ENCODE assay signal across 8 cellular contexts in the genomic region with DNA sequence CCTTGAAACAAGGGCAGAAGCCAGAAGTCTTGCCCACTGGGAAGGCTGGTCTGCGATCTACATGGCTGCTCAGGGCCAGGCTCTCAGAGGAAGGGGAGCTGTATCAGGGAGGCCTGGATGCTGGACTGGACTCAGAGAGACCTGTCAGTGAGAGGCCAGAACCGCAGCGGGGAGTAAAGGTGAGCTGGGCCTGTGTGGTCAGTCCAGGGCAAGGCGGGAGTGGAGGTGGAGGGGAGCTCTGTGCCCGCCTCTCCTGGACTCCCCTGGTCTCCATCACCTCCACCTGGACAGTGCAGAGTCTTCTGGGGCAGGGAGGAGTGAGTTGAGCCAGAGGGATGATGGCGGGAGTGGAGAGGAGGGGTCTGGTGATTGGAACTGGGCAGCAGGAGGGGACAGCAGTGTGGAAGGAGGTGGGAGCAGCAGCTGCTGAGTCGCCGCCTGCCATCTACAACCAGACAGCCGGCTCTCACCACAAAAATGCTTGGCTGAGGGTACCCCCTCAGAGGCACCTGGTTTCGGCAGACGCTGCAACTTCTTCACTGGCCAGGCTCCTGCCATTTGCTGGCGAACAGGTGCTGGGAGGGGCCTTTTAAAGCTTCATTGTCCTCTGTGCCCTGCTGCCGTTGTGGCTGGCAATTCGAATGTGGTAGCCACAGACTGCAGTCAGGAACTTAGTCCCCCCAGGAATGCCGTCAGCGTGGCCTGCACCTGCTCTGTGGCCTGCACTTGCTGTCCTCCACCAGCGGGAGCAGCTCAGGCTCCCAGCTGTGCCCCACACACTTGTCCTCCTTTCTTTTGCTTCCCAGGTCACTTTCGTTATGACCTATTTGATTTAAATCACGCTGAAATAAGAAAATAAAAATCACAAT. TPM values are rescaled to one million over a fixed set of nuclear protein-coding genes. Genes with fewer than 3 reads are reported as not detected.
DNase-seq lines count a peak whose midpoint lies in the region; ATAC-seq and TF ChIP-seq lines count a peak whose summit lies in the region.

No MANE protein-coding gene starts in this region.

- H3K9me3 Mint-ChIP-seq in GM23338 = no peaks in the 10 kb centered on the region; the same call in 1 of the 3 replicates

- H3F3A ChIP-seq in GM23338 (replicated peaks; ENCODE audit: low read depth) = peaks cover 6% of the 10 kb centered on the region; the same call in 1 of the 2 replicates

- H3K4me1 ChIP-seq in GM23338 (ENCODE audit: insufficient read depth) = peaks cover 63% of the 10 kb centered on the region
- peaks cover 71% of the 10 kb centered on the region for H3K4me1 ChIP-seq in hepatocyte (ENCODE audit: insufficient read depth)

- H3K27ac ChIP-seq in GM23338 (ENCODE audit: low read depth) (peak overlapping the region; percentile 92; the same call in 1 of the 2 replicates), hepatocyte (peak overlapping the region; percentile 93)

- H3K9me3 ChIP-seq in hepatocyte (ENCODE audit: low read depth) = no peaks in the 10 kb centered on the region

- WGBS in hepatocyte (ENCODE audit: low lambda C conversion rate, missing lambda C conversion rate) = 83% methylated on average over 19 of the region's 19 CpGs

- H4K20me1 ChIP-seq in GM23338 (replicated peaks; ENCODE audit: insufficient read depth) = no peaks in the 10 kb centered on the region
- no peaks in the 10 kb centered on the region for H4K20me1 ChIP-seq in hepatocyte (ENCODE audit: insufficient read depth, poor library complexity, severe bottlenecking)

- peak; percentile 78 for DNase-seq in GM23338 (ENCODE audit: low spot score)
- DNase-seq in SKM-1 (lab: John Stamatoyannopoulos, UW; ENCODE audit: unreplicated experiment) = peak; percentile 31
- no peak for DNase-seq in hepatocyte (ENCODE audit: low spot score)
- peak; percentile 18 for DNase-seq in stimulated activated CD8-positive, alpha-beta memory T cell treated with anti-CD3 and anti-CD28 coated beads, Interleukin-4, amount 100 ng/mL, for 48 hours
- DNase-seq in RKO (ENCODE audit: low spot score) = no peak
- no peak for DNase-seq in activated CD4-positive, alpha-beta T cell treated with anti-CD3 and anti-CD28 coated beads, Interleukin-2, amount 50 U/mL, for 48 hours
- no peak for DNase-seq in GOT3 (lab: John Stamatoyannopoulos, UW)

- H3K4me3 ChIP-seq in GM23338 (no peak overlapping the region), hepatocyte (no peak overlapping the region)

- H3K4me3 Mint-ChIP-seq in GM23338 = no peak overlapping the region; the same call in 2 of the 3 replicates

- TF ChIP-seq CTCF in GM23338 (conservative IDR thresholded peaks at IDR 0.05; ENCODE audit: low read depth in 2 of 2) = peak; percentile 17 to 38; a peak in 3 of 4 replicates
- peak; percentile 24 for TF ChIP-seq CTCF in hepatocyte (IDR thresholded peaks at IDR 0.05; ENCODE audit: poor library complexity)

- no peak overlapping the region; the same call in 1 of the 2 replicates for H3K27ac Mint-ChIP-seq in GM23338

- ATAC-seq in GM23338 (peak; percentile 24), HG03108 (IDR thresholded peaks at IDR 0.05; ENCODE audit: unreplicated experiment) (no peak)

- no peaks in the 10 kb centered on the region for H3K36me3 ChIP-seq in GM23338 (ENCODE audit: insufficient read depth)
- no peaks in the 10 kb centered on the region for H3K36me3 ChIP-seq in hepatocyte (replicated peaks; ENCODE audit: insufficient read depth, low read depth)

- H3K36me3 Mint-ChIP-seq in GM23338 (ENCODE audit: low read depth) = peaks cover 4% of the 10 kb centered on the region; the same call in 1 of the 3 replicates

- no peak overlapping the region for H2AFZ ChIP-seq in GM23338
- H2AFZ ChIP-seq in hepatocyte = no peak overlapping the region

- peaks cover 82% of the 10 kb centered on the region for H3K4me1 Mint-ChIP-seq in GM23338

- H3K27me3 ChIP-seq in GM23338 (ENCODE audit: insufficient read depth) (peaks cover 9% of the 10 kb centered on the region), hepatocyte (no peaks in the 10 kb centered on the region)

- H3K27me3 Mint-ChIP-seq in GM23338 (ENCODE audit: insufficient read depth, low read depth, poor library complexity) = peaks cover 33% of the 10 kb centered on the region

- H3K9me2 ChIP-seq in GM23338 (ENCODE audit: insufficient read depth) (peaks cover 9% of the 10 kb centered on the region; the same call in 1 of the 2 replicates), hepatocyte (replicated peaks; ENCODE audit: insufficient read depth) (no peaks in the 10 kb centered on the region)

- H3K4me2 ChIP-seq in GM23338 (peak overlapping the region; percentile 71), hepatocyte (peak overlapping the region; percentile 70)

- H3K79me2 ChIP-seq in GM23338 (replicated peaks; ENCODE audit: insufficient read depth) (no peaks in the 10 kb centered on the region; the same call in 1 of the 2 replicates), hepatocyte (peaks cover 20% of the 10 kb centered on the region)

TF ChIP-seq in GM23338, 12 proteins besides CTCF, POLR2A, EP300 and RAD21:
- TF ChIP-seq, protein P1, sequence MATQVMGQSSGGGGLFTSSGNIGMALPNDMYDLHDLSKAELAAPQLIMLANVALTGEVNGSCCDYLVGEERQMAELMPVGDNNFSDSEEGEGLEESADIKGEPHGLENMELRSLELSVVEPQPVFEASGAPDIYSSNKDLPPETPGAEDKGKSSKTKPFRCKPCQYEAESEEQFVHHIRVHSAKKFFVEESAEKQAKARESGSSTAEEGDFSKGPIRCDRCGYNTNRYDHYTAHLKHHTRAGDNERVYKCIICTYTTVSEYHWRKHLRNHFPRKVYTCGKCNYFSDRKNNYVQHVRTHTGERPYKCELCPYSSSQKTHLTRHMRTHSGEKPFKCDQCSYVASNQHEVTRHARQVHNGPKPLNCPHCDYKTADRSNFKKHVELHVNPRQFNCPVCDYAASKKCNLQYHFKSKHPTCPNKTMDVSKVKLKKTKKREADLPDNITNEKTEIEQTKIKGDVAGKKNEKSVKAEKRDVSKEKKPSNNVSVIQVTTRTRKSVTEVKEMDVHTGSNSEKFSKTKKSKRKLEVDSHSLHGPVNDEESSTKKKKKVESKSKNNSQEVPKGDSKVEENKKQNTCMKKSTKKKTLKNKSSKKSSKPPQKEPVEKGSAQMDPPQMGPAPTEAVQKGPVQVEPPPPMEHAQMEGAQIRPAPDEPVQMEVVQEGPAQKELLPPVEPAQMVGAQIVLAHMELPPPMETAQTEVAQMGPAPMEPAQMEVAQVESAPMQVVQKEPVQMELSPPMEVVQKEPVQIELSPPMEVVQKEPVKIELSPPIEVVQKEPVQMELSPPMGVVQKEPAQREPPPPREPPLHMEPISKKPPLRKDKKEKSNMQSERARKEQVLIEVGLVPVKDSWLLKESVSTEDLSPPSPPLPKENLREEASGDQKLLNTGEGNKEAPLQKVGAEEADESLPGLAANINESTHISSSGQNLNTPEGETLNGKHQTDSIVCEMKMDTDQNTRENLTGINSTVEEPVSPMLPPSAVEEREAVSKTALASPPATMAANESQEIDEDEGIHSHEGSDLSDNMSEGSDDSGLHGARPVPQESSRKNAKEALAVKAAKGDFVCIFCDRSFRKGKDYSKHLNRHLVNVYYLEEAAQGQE (IDR thresholded peaks at IDR 0.05; ENCODE audit: unreplicated experiment) = no peak
- TF ChIP-seq, protein P2, sequence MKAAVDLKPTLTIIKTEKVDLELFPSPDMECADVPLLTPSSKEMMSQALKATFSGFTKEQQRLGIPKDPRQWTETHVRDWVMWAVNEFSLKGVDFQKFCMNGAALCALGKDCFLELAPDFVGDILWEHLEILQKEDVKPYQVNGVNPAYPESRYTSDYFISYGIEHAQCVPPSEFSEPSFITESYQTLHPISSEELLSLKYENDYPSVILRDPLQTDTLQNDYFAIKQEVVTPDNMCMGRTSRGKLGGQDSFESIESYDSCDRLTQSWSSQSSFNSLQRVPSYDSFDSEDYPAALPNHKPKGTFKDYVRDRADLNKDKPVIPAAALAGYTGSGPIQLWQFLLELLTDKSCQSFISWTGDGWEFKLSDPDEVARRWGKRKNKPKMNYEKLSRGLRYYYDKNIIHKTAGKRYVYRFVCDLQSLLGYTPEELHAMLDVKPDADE (IDR thresholded peaks at IDR 0.05) = no peak

RNA-seq across cellular contexts. Expression of a gene that starts 3.5 kb away (rescaled TPM):
- total RNA-seq in GM23338 (2014; rRNA removed; shearing (Covaris generic)) = 10.3 and 12.4 TPM in 2 replicates
- polyA plus RNA-seq in GM23338 (2016; fragmentation: Nextera tagmentation; extraction: Ambion mirVana) (13.6 and 17.8 TPM in 2 replicates), hepatocyte (20.1 and 26.8 TPM in 2 replicates)
- 19.2 and 23.5 TPM in 2 replicates for total RNA-seq in hepatocyte

RNA-seq across cellular contexts. Expression of a gene that starts 15.5 kb away (rescaled TPM):
- 0.12 and 1.3 TPM in 2 replicates for total RNA-seq in GM23338 (2014; rRNA removed; shearing (Covaris generic))
- polyA plus RNA-seq in GM23338 (2016; fragmentation: Nextera tagmentation; extraction: Ambion mirVana) (0.37 TPM in 2 replicates), hepatocyte (45.6 and 54.7 TPM in 2 replicates)
- 24.0 and 30.6 TPM in 2 replicates for total RNA-seq in hepatocyte

RNA-seq across cellular contexts. Expression of a gene that starts 37.6 kb away (rescaled TPM):
- total RNA-seq in GM23338 (2014; rRNA removed; shearing (Covaris generic)) = 38.7 and 40.5 TPM in 2 replicates
- polyA plus RNA-seq in GM23338 (2016; fragmentation: Nextera tagmentation; extraction: Ambion mirVana) = 72.8 and 81.8 TPM in 2 replicates
- 32.2 and 41.7 TPM in 2 replicates for total RNA-seq in hepatocyte
- 20.5 and 25.9 TPM in 2 replicates for polyA plus RNA-seq in hepatocyte

RNA-seq across cellular contexts. Expression of a gene that starts 52.0 kb away (rescaled TPM):
- total RNA-seq in GM23338 (2014; rRNA removed; shearing (Covaris generic)) = not detected in 2 replicates
- polyA plus RNA-seq in GM23338 (2016; fragmentation: Nextera tagmentation; extraction: Ambion mirVana) (not detected in 2 replicates), hepatocyte (0.69 TPM in 1 of 2 replicates, not detected in the other)
- 0.13 TPM in 1 of 2 replicates, not detected in the other for total RNA-seq in hepatocyte

Comparison
In these comparisons a context has a peak if more than half of its experiments do, and no peak if none do; other contexts are left out.
1. DNase-seq: peak in GM23338 (single experiment), SKM-1 (single experiment) and stimulated activated CD8-positive, alpha-beta memory T cell treated with anti-CD3 and anti-CD28 coated beads, Interleukin-4, amount 100 ng/mL, for 48 hours (single experiment); none in hepatocyte (single experiment), RKO (single experiment), activated CD4-positive, alpha-beta T cell treated with anti-CD3 and anti-CD28 coated beads, Interleukin-2, amount 50 U/mL, for 48 hours (0 of 2) and GOT3 (single experiment).
2. RNA of a gene that starts 15.5 kb away (total RNA-seq): 24.0 to 30.6 TPM in hepatocyte; 0.12 to 1.3 TPM in GM23338; every median in the first group is over 10 times any median in the second.